In genomic region chr11:82683029-82683428, GRCh38 we compare ENCODE assay signal across 1 cellular context.
A peak's percentile ranks its signal among the peaks of the same experiment; 100 is the strongest.
TF ChIP-seq lines count a peak whose summit lies in the region.

No MANE protein-coding gene starts in this region.

TF ChIP-seq in H1, 55 proteins besides CTCF, POLR2A, EP300 and RAD21:
- no peak for TF ChIP-seq SIN3A (conservative IDR thresholded peaks at IDR 0.05 in 1 of 2, IDR thresholded peaks at IDR 0.05 in 1 of 2; ENCODE audit: low read depth in 1 of 2, low read length in 2 of 2)
- TF ChIP-seq YY1 (IDR thresholded peaks at IDR 0.05; ENCODE audit: low read depth, low read length) = peak; percentile 60; the same call in 1 of the 2 replicates
- peak; percentile 67 for TF ChIP-seq MAX (IDR thresholded peaks at IDR 0.05)
- no peak for TF ChIP-seq SRF (IDR thresholded peaks at IDR 0.05; ENCODE audit: low read depth, low read length)
- TF ChIP-seq POLR2AphosphoS5 (IDR thresholded peaks at IDR 0.05; ENCODE audit: low read depth, low read length) = no peak
- no peak for TF ChIP-seq KDM5A (IDR thresholded peaks at IDR 0.05; ENCODE audit: low read length)
- TF ChIP-seq TEAD4 (IDR thresholded peaks at IDR 0.05; ENCODE audit: low read depth, low read length) = no peak
- TF ChIP-seq EGR1 (IDR thresholded peaks at IDR 0.05; ENCODE audit: borderline replicate concordance, low read depth, low read length) = no peak
- no peak for TF ChIP-seq RBBP5 (IDR thresholded peaks at IDR 0.05; ENCODE audit: borderline replicate concordance, low read depth, low read length)
- TF ChIP-seq HDAC2 (IDR thresholded peaks at IDR 0.05; ENCODE audit: borderline replicate concordance in 1 of 2, low read depth in 2 of 2, low read length in 2 of 2) = no peak
- TF ChIP-seq KDM1A (IDR thresholded peaks at IDR 0.05; ENCODE audit: borderline replicate concordance, low read length) = no peak
